Comparison of ENCODE assay signal across 21 cellular contexts in the genomic region with DNA sequence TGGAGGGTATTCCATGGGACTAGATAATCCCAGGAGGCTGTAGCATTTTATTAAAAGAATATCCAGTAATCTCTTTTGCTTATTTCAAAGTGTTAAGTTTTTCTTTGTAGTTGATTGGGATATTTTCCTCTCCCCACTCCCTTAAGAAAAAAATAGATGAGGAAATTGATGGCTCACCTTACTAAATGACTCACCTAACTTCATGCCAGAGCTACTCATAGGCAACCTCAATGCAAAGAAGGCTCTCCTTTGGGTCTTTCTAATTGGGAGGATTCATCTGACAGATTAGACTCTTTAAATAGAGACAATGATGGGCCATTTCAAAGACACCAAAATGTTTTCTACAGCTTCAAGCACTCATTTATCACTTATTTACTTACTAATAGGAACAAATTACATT.
"Had no signal": no experiment of that assay in that cellular context is flagged by ENCODE, and none has a peak within 500 bp of the region (broad histone marks: within the 10 kb centered on the region; RNA-seq: fewer than 3 reads in every experiment).

No MANE protein-coding gene starts in this region.

- FAIRE-seq: endothelial cell of umbilical vein, frontal cortex had no signal

- H3K4me3 Mint-ChIP-seq: activated CD4-positive, alpha-beta memory T cell treated with anti-CD3 and anti-CD28 coated beads for 36 hours; activated CD4-positive, alpha-beta T cell treated with anti-CD3 and anti-CD28 coated beads for 36 hours; activated CD8-positive, alpha-beta memory T cell treated with anti-CD3 and anti-CD28 coated beads, Interleukin-2, amount 10 ng/mL, durations not matched to agents 7 days and 5 days; activated T-cell treated with anti-CD3 and anti-CD28 coated beads, Interleukin-2, amount 50 U/mL, for 24 hours; neural progenitor cell; T-cell had no signal

- H3K4me3 ChIP-seq: body of pancreas, neural progenitor cell, ovary, sigmoid colon, stomach, testis, upper lobe of left lung had no signal

- H3K4me1 Mint-ChIP-seq: activated CD4-positive, alpha-beta T cell treated with anti-CD3 and anti-CD28 coated beads for 36 hours; activated CD8-positive, alpha-beta memory T cell treated with anti-CD3 and anti-CD28 coated beads, Interleukin-2, amount 10 ng/mL, durations not matched to agents 7 days and 5 days; T-cell had no signal

- H3K4me2 ChIP-seq: neural progenitor cell had no signal

- H3K36me3 Mint-ChIP-seq: activated CD4-positive, alpha-beta memory T cell treated with anti-CD3 and anti-CD28 coated beads for 36 hours; activated CD8-positive, alpha-beta memory T cell treated with anti-CD3 and anti-CD28 coated beads, Interleukin-2, amount 10 ng/mL, durations not matched to agents 7 days and 5 days; activated naive CD4-positive, alpha-beta T cell treated with anti-CD3 and anti-CD28 coated beads, Interleukin-2, amount 50 U/mL, for 72 hours; T-cell had no signal

- H3K4me1 ChIP-seq: body of pancreas, neural progenitor cell, sigmoid colon, stomach, testis, upper lobe of left lung had no signal

- H3K27ac Mint-ChIP-seq: activated CD4-positive, alpha-beta memory T cell treated with anti-CD3 and anti-CD28 coated beads for 36 hours; activated CD4-positive, alpha-beta T cell treated with anti-CD3 and anti-CD28 coated beads for 36 hours; activated CD8-positive, alpha-beta memory T cell treated with anti-CD3 and anti-CD28 coated beads, Interleukin-2, amount 10 ng/mL, durations not matched to agents 7 days and 5 days; activated naive CD4-positive, alpha-beta T cell treated with anti-CD3 and anti-CD28 coated beads, Interleukin-2, amount 50 U/mL, for 72 hours; activated T-cell treated with anti-CD3 and anti-CD28 coated beads, Interleukin-2, amount 50 U/mL, for 24 hours; neural progenitor cell; T-cell had no signal

- H3K9me3 ChIP-seq: body of pancreas, ovary, sigmoid colon, stomach, testis, upper lobe of left lung had no signal

- H3K36me3 ChIP-seq: neural progenitor cell, ovary, sigmoid colon, stomach, upper lobe of left lung had no signal

- H3K27ac ChIP-seq: body of pancreas, neural progenitor cell, ovary, sigmoid colon, stomach, testis, upper lobe of left lung had no signal

- ATAC-seq: activated CD4-positive, alpha-beta T cell treated with anti-CD3 and anti-CD28 coated beads for 36 hours; activated CD8-positive, alpha-beta memory T cell treated with anti-CD3 and anti-CD28 coated beads, Interleukin-2, amount 10 ng/mL, durations not matched to agents 7 days and 5 days; activated naive CD4-positive, alpha-beta T cell treated with anti-CD3 and anti-CD28 coated beads, Interleukin-2, amount 50 U/mL, for 72 hours; body of pancreas; left lobe of liver; T-cell had no signal

- H3K27me3 Mint-ChIP-seq: activated CD4-positive, alpha-beta memory T cell treated with anti-CD3 and anti-CD28 coated beads for 36 hours; activated CD4-positive, alpha-beta T cell treated with anti-CD3 and anti-CD28 coated beads for 36 hours; activated CD8-positive, alpha-beta memory T cell treated with anti-CD3 and anti-CD28 coated beads, Interleukin-2, amount 10 ng/mL, durations not matched to agents 7 days and 5 days; activated T-cell treated with anti-CD3 and anti-CD28 coated beads, Interleukin-2, amount 50 U/mL, for 24 hours; T-cell had no signal

- DNase-seq: activated CD4-positive, alpha-beta memory T cell treated with anti-CD3 and anti-CD28 coated beads for 36 hours; activated CD4-positive, alpha-beta T cell treated with anti-CD3 and anti-CD28 coated beads for 36 hours; activated CD8-positive, alpha-beta memory T cell treated with anti-CD3 and anti-CD28 coated beads, Interleukin-2, amount 10 ng/mL, durations not matched to agents 7 days and 5 days; activated effector memory CD4-positive, alpha-beta T cell treated with Interleukin-2 at 50 U/mL for 16 hours; activated T-cell treated with anti-CD3 and anti-CD28 coated beads, Interleukin-2, amount 50 U/mL, for 24 hours; amniotic stem cell; body of pancreas; effector CD8-positive, alpha-beta T cell; ovary; sigmoid colon; stimulated activated CD4-positive, alpha-beta T cell treated with anti-CD3 and anti-CD28 coated beads, Interleukin-1b, Interleukin-23, amount 100 ng/mL, for 48 hours; stomach; T-cell; T-helper 9 cell; testis; upper lobe of left lung had no signal

- H3K27me3 ChIP-seq: body of pancreas, neural progenitor cell, ovary, sigmoid colon, stomach, testis, upper lobe of left lung had no signal
